Comparison of ENCODE assay signal across 12 cellular contexts in genomic region chr2:130157825-130158514, GRCh38. TPM values are rescaled to one million over a fixed set of nuclear protein-coding genes. Genes with fewer than 3 reads are reported as not detected.
A peak's percentile ranks its signal among the peaks of the same experiment; 100 is the strongest.
DNase-seq lines count a peak whose midpoint lies in the region; ATAC-seq and TF ChIP-seq lines count a peak whose summit lies in the region.
"Not testable (repeated sequence)": the region's sequence is repeated elsewhere in the genome, so short reads cannot be mapped to it uniquely, and the experiment has no call there.
"Had no signal": no experiment of that assay in that cellular context is flagged by ENCODE, and none has a peak within 500 bp of the region (broad histone marks: within the 10 kb centered on the region; RNA-seq: fewer than 3 reads in every experiment).

No MANE protein-coding gene starts in this region.

- not testable (repeated sequence) for H3K27me3 Mint-ChIP-seq in activated CD8-positive, alpha-beta memory T cell treated with anti-CD3 and anti-CD28 coated beads, Interleukin-2, amount 10 ng/mL, durations not matched to agents 7 days and 5 days

- H3K27ac ChIP-seq in OCI-LY1 (ENCODE audit: low read depth, low read length, poor library complexity, severe bottlenecking): peak overlapping the region; percentile 90

- H3K36me3 Mint-ChIP-seq in activated CD8-positive, alpha-beta memory T cell treated with anti-CD3 and anti-CD28 coated beads, Interleukin-2, amount 10 ng/mL, durations not matched to agents 7 days and 5 days: peaks cover 10% of the 10 kb centered on the region

- peaks cover 21% of the 10 kb centered on the region for H3K4me1 ChIP-seq in OCI-LY1 (ENCODE audit: insufficient read depth, low read length, severe bottlenecking)

- not testable (repeated sequence) for H3K4me3 ChIP-seq in OCI-LY1 (ENCODE audit: low read depth, low read length, poor library complexity, severe bottlenecking)

- peak overlapping the region; percentile 81 for H3K27ac Mint-ChIP-seq in activated CD8-positive, alpha-beta memory T cell treated with anti-CD3 and anti-CD28 coated beads, Interleukin-2, amount 10 ng/mL, durations not matched to agents 7 days and 5 days

- 0 out of 2 replicates have a peak overlapping the region, but pooled peaks have one; percentile 5 for H3K4me2 ChIP-seq in OCI-LY1 (ENCODE audit: low read length)

- H3K9me3 ChIP-seq in OCI-LY1 (ENCODE audit: low read length): not testable (repeated sequence)

- not testable (repeated sequence) for H3K79me2 ChIP-seq in OCI-LY1 (ENCODE audit: insufficient read depth, low read length)

- not testable (repeated sequence) for H3K4me3 Mint-ChIP-seq in activated CD8-positive, alpha-beta memory T cell treated with anti-CD3 and anti-CD28 coated beads, Interleukin-2, amount 10 ng/mL, durations not matched to agents 7 days and 5 days

- ATAC-seq in GM18520 (IDR thresholded peaks at IDR 0.05; ENCODE audit: unreplicated experiment) (peak; percentile 69), HG02798 (IDR thresholded peaks at IDR 0.05; ENCODE audit: poor library complexity, unreplicated experiment) (peak; percentile 85), HG03342 (IDR thresholded peaks at IDR 0.05; ENCODE audit: unreplicated experiment) (peak; percentile 84)
- ATAC-seq in activated CD8-positive, alpha-beta memory T cell treated with anti-CD3 and anti-CD28 coated beads, Interleukin-2, amount 10 ng/mL, durations not matched to agents 7 days and 5 days: peak; percentile 56

- not testable (repeated sequence) for H3K9ac ChIP-seq in OCI-LY1 (ENCODE audit: low read length)

- not testable (repeated sequence) for H4K20me1 ChIP-seq in OCI-LY1 (ENCODE audit: insufficient read depth, low read length)

- DNase-seq in CD1c-positive myeloid dendritic cell (ENCODE audit: extremely low spot score) (peak; percentile 58), GM20000 (ENCODE audit: low spot score) (peak; percentile 73), iris pigment epithelial cell (ENCODE audit: low read depth) (peak; percentile 17)
- DNase-seq in activated CD8-positive, alpha-beta memory T cell treated with anti-CD3 and anti-CD28 coated beads, Interleukin-2, amount 10 ng/mL, durations not matched to agents 7 days and 5 days: peak; percentile 62

- peaks cover 27% of the 10 kb centered on the region for H3K4me1 Mint-ChIP-seq in activated CD8-positive, alpha-beta memory T cell treated with anti-CD3 and anti-CD28 coated beads, Interleukin-2, amount 10 ng/mL, durations not matched to agents 7 days and 5 days

- not testable (repeated sequence) for TF ChIP-seq CTCF in GM20000 (IDR thresholded peaks at IDR 0.05; ENCODE audit: extremely low read depth, missing control alignments)
- peak; percentile 12; the same call in 1 of the 2 replicates for TF ChIP-seq CTCF in OCI-LY1 (IDR thresholded peaks at IDR 0.05; ENCODE audit: low read length)

- not testable (repeated sequence) for H3K27me3 ChIP-seq in OCI-LY1 (ENCODE audit: insufficient read depth, low read length)

- not testable (repeated sequence) for H3K9me2 ChIP-seq in OCI-LY1 (ENCODE audit: low read depth, low read length)

- CTCF ChIA-PET in activated CD8-positive, alpha-beta memory T cell treated with anti-CD3 and anti-CD28 coated beads, Interleukin-2, amount 10 ng/mL, durations not matched to agents 7 days and 5 days (lab: Charles Lee): not testable (repeated sequence)

- not testable (repeated sequence) for H3K9me3 Mint-ChIP-seq in activated CD8-positive, alpha-beta memory T cell treated with anti-CD3 and anti-CD28 coated beads, Interleukin-2, amount 10 ng/mL, durations not matched to agents 7 days and 5 days (ENCODE audit: low read depth)

- H3F3A ChIP-seq in OCI-LY1 (ENCODE audit: insufficient read depth, low read length): not testable (repeated sequence)

- peaks cover 37% of the 10 kb centered on the region for H3K36me3 ChIP-seq in OCI-LY1 (ENCODE audit: insufficient read depth, low read length)

- H2AFZ ChIP-seq in OCI-LY1 (ENCODE audit: low read length): not testable (repeated sequence)

RNA-seq across cellular contexts. Expression of gene CCDC74B, which starts 13.1 kb away (rescaled TPM):
- under 1 TPM; 0.23 to 0.47 TPM for total RNA-seq in activated CD8-positive, alpha-beta memory T cell treated with anti-CD3 and anti-CD28 coated beads, Interleukin-2, amount 10 ng/mL, durations not matched to agents 7 days and 5 days

RNA-seq across cellular contexts. Expression of gene SMPD4, which starts 23.4 kb away (rescaled TPM):
- 10 to 100 TPM; 70.8 to 79.8 TPM for total RNA-seq in activated CD8-positive, alpha-beta memory T cell treated with anti-CD3 and anti-CD28 coated beads, Interleukin-2, amount 10 ng/mL, durations not matched to agents 7 days and 5 days

RNA-seq across cellular contexts. Expression of gene MZT2B, which starts 24.1 kb away (rescaled TPM):
- total RNA-seq in activated CD8-positive, alpha-beta memory T cell treated with anti-CD3 and anti-CD28 coated beads, Interleukin-2, amount 10 ng/mL, durations not matched to agents 7 days and 5 days: 100 to 1,000 TPM; 399 to 472 TPM

RNA-seq across cellular contexts. Expression of gene POTEF, which starts 28.9 kb away (rescaled TPM):
- not detected for total RNA-seq in activated CD8-positive, alpha-beta memory T cell treated with anti-CD3 and anti-CD28 coated beads, Interleukin-2, amount 10 ng/mL, durations not matched to agents 7 days and 5 days
- total RNA-seq: mucosa of descending colon, posterior vena cava, SJSA1, upper lobe of right lung had no signal

RNA-seq across cellular contexts. Expression of gene TUBA3E, which starts 40.3 kb away (rescaled TPM):
- not detected for total RNA-seq in activated CD8-positive, alpha-beta memory T cell treated with anti-CD3 and anti-CD28 coated beads, Interleukin-2, amount 10 ng/mL, durations not matched to agents 7 days and 5 days
- total RNA-seq: mucosa of descending colon, posterior vena cava, SJSA1, upper lobe of right lung had no signal

Comparison
In these comparisons a context has a peak if more than half of its experiments do, and no peak if none do; other contexts are left out.
1. DNase-seq: peak in every context shown above with its lines; median percentile 73 in GM20000; 62 in activated CD8-positive, alpha-beta memory T cell treated with anti-CD3 and anti-CD28 coated beads, Interleukin-2, amount 10 ng/mL, durations not matched to agents 7 days and 5 days; 58 in CD1c-positive myeloid dendritic cell; 17 in iris pigment epithelial cell.